In genomic region chr22:45163417-45164216, GRCh38 we compare ENCODE assay signal across 8 cellular contexts. TPM values are rescaled to one million over a fixed set of nuclear protein-coding genes. Genes with fewer than 3 reads are reported as not detected.
DNase-seq lines count a peak whose midpoint lies in the region; ATAC-seq and TF ChIP-seq lines count a peak whose summit lies in the region.

A gene with protein sequence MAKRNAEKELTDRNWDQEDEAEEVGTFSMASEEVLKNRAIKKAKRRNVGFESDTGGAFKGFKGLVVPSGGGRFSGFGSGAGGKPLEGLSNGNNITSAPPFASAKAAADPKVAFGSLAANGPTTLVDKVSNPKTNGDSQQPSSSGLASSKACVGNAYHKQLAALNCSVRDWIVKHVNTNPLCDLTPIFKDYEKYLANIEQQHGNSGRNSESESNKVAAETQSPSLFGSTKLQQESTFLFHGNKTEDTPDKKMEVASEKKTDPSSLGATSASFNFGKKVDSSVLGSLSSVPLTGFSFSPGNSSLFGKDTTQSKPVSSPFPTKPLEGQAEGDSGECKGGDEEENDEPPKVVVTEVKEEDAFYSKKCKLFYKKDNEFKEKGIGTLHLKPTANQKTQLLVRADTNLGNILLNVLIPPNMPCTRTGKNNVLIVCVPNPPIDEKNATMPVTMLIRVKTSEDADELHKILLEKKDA (plus strand): TSS chr22:45163925. CDS start chr22:45168178, 4,253 bp downstream.

- H3K36me3 ChIP-seq in OCI-LY7 (ENCODE audit: insufficient read depth, low read length) (peaks cover 48% of the 10 kb centered on the region), mucosa of descending colon (ENCODE audit: low read depth) (no peaks in the 10 kb centered on the region)

- peak within 1 kb of the TSS; percentile 96 for H3K4me2 ChIP-seq in OCI-LY7 (ENCODE audit: low read length)

- H3K4me1 ChIP-seq in OCI-LY7 (ENCODE audit: insufficient read depth, low read length, poor library complexity, severe bottlenecking), result peaks cover 39% of the 10 kb centered on the region
- peaks cover 46% of the 10 kb centered on the region for H3K4me1 ChIP-seq in mucosa of descending colon (ENCODE audit: low read depth)

- H3K9me3 ChIP-seq in OCI-LY7 (ENCODE audit: low read length) (no peaks in the 10 kb centered on the region), mucosa of descending colon (no peaks in the 10 kb centered on the region)

- TF ChIP-seq CTCF in OCI-LY7 (conservative IDR thresholded peaks at IDR 0.05; ENCODE audit: low read length) (no peak), epithelial cell of esophagus (IDR thresholded peaks at IDR 0.05; ENCODE audit: insufficient read depth, low read depth, low read length, missing control alignments) (no peak), mucosa of descending colon (IDR thresholded peaks at IDR 0.05) (no peak)

- intact Hi-C loops in OCI-LY7 (cut with micrococcal nuclease; ENCODE audit: unreplicated experiment) (loop anchor here (1.0 to 10.0 kb wide), 2 partner anchors 71 to 100 kb away; no protein-coding TSS in a partner anchor), mucosa of descending colon (cut with DNase I, micrococcal nuclease) (no loop called here)

- peak; percentile 96 for DNase-seq in DMS 273 (lab: John Stamatoyannopoulos, UW; ENCODE audit: unreplicated experiment)
- peak; percentile 95 for DNase-seq in HuH-7.5 (ENCODE audit: low spot score)
- peak; percentile 98 for DNase-seq in OCI-LY7 (ENCODE audit: low spot score)
- peak; percentile 95 for DNase-seq in activated T-cell treated with anti-CD3 and anti-CD28 coated beads for 1 hour (ENCODE audit: low read depth)
- peak; percentile 98 for DNase-seq in epithelial cell of esophagus (ENCODE audit: low read depth)
- peak; percentile 96 to 98 (median 98) for DNase-seq in mucosa of descending colon
- DNase-seq in stimulated activated CD8-positive, alpha-beta memory T cell treated with anti-CD3 and anti-CD28 coated beads, Interleukin-4, amount 100 ng/mL, for 24 hours (ENCODE audit: low read depth), result peak; percentile 95

- H3K79me2 ChIP-seq in OCI-LY7 (ENCODE audit: insufficient read depth, low read depth, low read length), result peaks cover 84% of the 10 kb centered on the region

- H2AFZ ChIP-seq in OCI-LY7 (ENCODE audit: low read length), result peak within 1 kb of the TSS; percentile 83

- H4K20me1 ChIP-seq in OCI-LY7 (ENCODE audit: insufficient read depth, low read length), result peaks cover 24% of the 10 kb centered on the region

- H3K27ac ChIP-seq in OCI-LY7 (ENCODE audit: low read depth, low read length, poor library complexity, severe bottlenecking), result peak within 1 kb of the TSS; percentile 79

- BruUV-seq in OCI-LY7 (replicated peaks; lab: Mats Ljungman, UMichigan), result no TSS peak

- peak within 1 kb of the TSS; percentile 91 for H3K4me3 ChIP-seq in OCI-LY7 (ENCODE audit: low read depth, low read length, poor library complexity, severe bottlenecking)
- peak within 1 kb of the TSS; percentile 71 for H3K4me3 ChIP-seq in epithelial cell of esophagus (ENCODE audit: low read length)
- peak within 1 kb of the TSS; percentile 96 for H3K4me3 ChIP-seq in mucosa of descending colon

- peak; percentile 80 for ATAC-seq in GM21515 (IDR thresholded peaks at IDR 0.05; ENCODE audit: unreplicated experiment)
- peak; percentile 92 for ATAC-seq in mucosa of descending colon

- H3K9me2 ChIP-seq in OCI-LY7 (ENCODE audit: insufficient read depth, low read length), result no peaks in the 10 kb centered on the region

- POLR2A ChIA-PET in OCI-LY7 (lab: Charles Lee), result interaction anchor here (0.5 to 1.6 kb wide), 8 partner anchors 10 to 155 kb away, joined by 3 to 5 read pairs (median 4); no protein-coding TSS in a partner anchor

- CTCF ChIA-PET in OCI-LY7 (lab: Charles Lee; ENCODE audit: unreplicated experiment), result no interaction called here

RNA-seq across cellular contexts. Expression of the gene that starts here (rescaled TPM):
- total RNA-seq in OCI-LY7 (2014; rRNA removed; shearing (Covaris generic)), result 100 and 107 TPM in 2 replicates
- total RNA-seq in OCI-LY7 (2022) (132 and 134 TPM in 2 replicates), mucosa of descending colon (10 to 100 TPM; 42.5 to 80.7 (median 65.7) TPM)

Comparison
In these comparisons a context has a peak if more than half of its experiments do, and no peak if none do; other contexts are left out.
1. Peak in every context shown above with its lines: DNase-seq, ATAC-seq, H3K4me3 ChIP-seq and H3K27ac ChIP-seq.